21 cellular contexts compared by ENCODE assay signal in the genomic region with DNA sequence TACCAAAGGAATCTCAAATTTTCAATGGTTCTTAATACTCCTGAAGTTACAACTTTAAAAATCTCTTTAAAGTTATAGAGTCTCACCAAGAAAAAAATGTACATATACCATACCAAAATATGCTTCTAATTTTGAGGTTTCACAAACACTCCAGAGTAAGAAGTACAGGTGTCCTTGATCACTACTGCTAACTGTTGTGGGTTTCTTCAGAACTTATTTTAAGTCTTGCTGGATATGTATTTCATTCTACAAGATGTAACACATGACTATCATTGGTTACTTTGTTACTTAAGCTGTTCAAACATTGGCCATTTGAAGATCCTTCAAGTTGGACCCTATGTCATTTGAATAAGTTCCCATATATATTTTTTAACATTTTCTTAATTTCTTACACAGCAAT.
DNase-seq lines count a peak whose midpoint lies in the region; ATAC-seq, FAIRE-seq and TF ChIP-seq lines count a peak whose summit lies in the region.
"Had no signal": no experiment of that assay in that cellular context is flagged by ENCODE, and none has a peak within 500 bp of the region (broad histone marks: within the 10 kb centered on the region; RNA-seq: fewer than 3 reads in every experiment).

No MANE protein-coding gene starts in this region.

- no peak for ATAC-seq in GM23338
- ATAC-seq in HG03097 (IDR thresholded peaks at IDR 0.05; ENCODE audit: low FRiP score, unreplicated experiment), result no peak
- ATAC-seq: CD8-positive, alpha-beta T cell had no signal

- H3K9me2 ChIP-seq in GM23338 (ENCODE audit: insufficient read depth), result no peaks in the 10 kb centered on the region

- H3K27me3 Mint-ChIP-seq in GM23338 (ENCODE audit: insufficient read depth, low read depth, poor library complexity) (no peaks in the 10 kb centered on the region), astrocyte (ENCODE audit: low read depth, unreplicated experiment) (no peaks in the 10 kb centered on the region)
- H3K27me3 Mint-ChIP-seq: B cell; CD4-positive, CD25-positive, alpha-beta regulatory T cell had no signal

- no peak for DNase-seq in GM23338 (ENCODE audit: low spot score)
- DNase-seq in astrocyte (ENCODE audit: low read depth), result no peak
- no peak for DNase-seq in kidney
- no peak for DNase-seq in medulla oblongata (ENCODE audit: extremely low spot score)
- DNase-seq in activated CD4-positive, alpha-beta T cell treated with anti-CD3 and anti-CD28 coated beads for 48 hours, result no peak
- DNase-seq: Caco-2; CD4-positive, CD25-positive, alpha-beta regulatory T cell; CD8-positive, alpha-beta T cell; DMS153; EL; GDM1; GOT3; HFFc6 had no signal

- FAIRE-seq in astrocyte (lab: Jason Lieb, UNC) (peak; percentile 62), kidney (lab: Jason Lieb, UNC) (peak; percentile 45)
- FAIRE-seq: GM12891, GM18507, H54 had no signal

- H3K27me3 ChIP-seq in GM23338 (ENCODE audit: insufficient read depth) (no peaks in the 10 kb centered on the region), astrocyte (ENCODE audit: insufficient read depth, low read length) (no peaks in the 10 kb centered on the region)

- H3F3A ChIP-seq in GM23338 (replicated peaks; ENCODE audit: low read depth), result no peaks in the 10 kb centered on the region

- no peaks in the 10 kb centered on the region; the same call in 2 of the 3 replicates for H3K36me3 Mint-ChIP-seq in GM23338 (ENCODE audit: low read depth)
- no peaks in the 10 kb centered on the region for H3K36me3 Mint-ChIP-seq in astrocyte (ENCODE audit: low read depth, unreplicated experiment)
- H3K36me3 Mint-ChIP-seq: CD4-positive, CD25-positive, alpha-beta regulatory T cell; CD8-positive, alpha-beta T cell had no signal

- no peak overlapping the region for H3K4me3 Mint-ChIP-seq in GM23338
- no peak overlapping the region for H3K4me3 Mint-ChIP-seq in astrocyte (ENCODE audit: unreplicated experiment)
- H3K4me3 Mint-ChIP-seq: B cell; CD4-positive, CD25-positive, alpha-beta regulatory T cell; CD8-positive, alpha-beta T cell; HFFc6 had no signal

- H3K9me3 ChIP-seq in astrocyte (ENCODE audit: insufficient read depth, low read depth, low read length) (no peaks in the 10 kb centered on the region), kidney (ENCODE audit: control insufficient read depth in 1 of 2, low read length in 2 of 2) (no peaks in the 10 kb centered on the region)
- H3K9me3 ChIP-seq: BLaER1, Caco-2, HAP-1 had no signal

- H2AFZ ChIP-seq in GM23338 (no peak overlapping the region), astrocyte (ENCODE audit: low read depth, low read length) (no peak overlapping the region)

- H3K9me3 Mint-ChIP-seq in GM23338 (no peaks in the 10 kb centered on the region), astrocyte (ENCODE audit: unreplicated experiment) (no peaks in the 10 kb centered on the region)
- H3K9me3 Mint-ChIP-seq: HFFc6 had no signal

- H3K36me3 ChIP-seq in GM23338 (ENCODE audit: insufficient read depth) (no peaks in the 10 kb centered on the region), astrocyte (ENCODE audit: insufficient read depth, low read length) (no peaks in the 10 kb centered on the region), kidney (ENCODE audit: control insufficient read depth in 1 of 2, insufficient read depth in 2 of 2, low read length in 2 of 2) (no peaks in the 10 kb centered on the region)
- H3K36me3 ChIP-seq: BLaER1, HAP-1 had no signal

- no peak overlapping the region for H3K4me2 ChIP-seq in GM23338
- no peak overlapping the region for H3K4me2 ChIP-seq in astrocyte (ENCODE audit: low read length)
- H3K4me2 ChIP-seq: BLaER1 had no signal

- no peaks in the 10 kb centered on the region for H4K20me1 ChIP-seq in GM23338 (replicated peaks; ENCODE audit: insufficient read depth)
- H4K20me1 ChIP-seq in astrocyte (ENCODE audit: insufficient read depth, low read length), result no peaks in the 10 kb centered on the region
- H4K20me1 ChIP-seq: BLaER1 had no signal

- no peak overlapping the region for H3K4me3 ChIP-seq in GM23338
- no peak overlapping the region for H3K4me3 ChIP-seq in astrocyte (ENCODE audit: insufficient read depth, low read depth, low read length)
- no peak overlapping the region for H3K4me3 ChIP-seq in kidney (ENCODE audit: low read length in 2 of 2)
- H3K4me3 ChIP-seq: BLaER1, HAP-1 had no signal

- no peak for TF ChIP-seq CTCF in GM23338 (conservative IDR thresholded peaks at IDR 0.05; ENCODE audit: low read depth in 2 of 2)
- no peak for TF ChIP-seq CTCF in astrocyte (IDR thresholded peaks at IDR 0.05; ENCODE audit: insufficient read depth, low read depth, low read length)
- no peak for TF ChIP-seq CTCF in kidney (IDR thresholded peaks at IDR 0.05; ENCODE audit: borderline replicate concordance, extremely low read depth, insufficient read depth)

- intact Hi-C loops in kidney (cut with DNase I), result no loop called here

- no peak overlapping the region for H3K9ac ChIP-seq in astrocyte (ENCODE audit: low read length)
- no peak overlapping the region for H3K9ac ChIP-seq in kidney (ENCODE audit: low read length in 2 of 2)
- H3K9ac ChIP-seq: BLaER1 had no signal

- H3K4me1 ChIP-seq in GM23338 (ENCODE audit: insufficient read depth) (no peaks in the 10 kb centered on the region; the same call in 1 of the 2 replicates), astrocyte (ENCODE audit: insufficient read depth, low read length) (no peaks in the 10 kb centered on the region), kidney (ENCODE audit: control insufficient read depth in 1 of 2, insufficient read depth in 1 of 2, low read depth in 1 of 2, low read length in 2 of 2) (no peaks in the 10 kb centered on the region)
- H3K4me1 ChIP-seq: Caco-2 had no signal

- no peaks in the 10 kb centered on the region for H3K79me2 ChIP-seq in GM23338 (replicated peaks; ENCODE audit: insufficient read depth)
- no peaks in the 10 kb centered on the region for H3K79me2 ChIP-seq in astrocyte (ENCODE audit: insufficient read depth, low read length)

- peaks cover 6% of the 10 kb centered on the region for H3K4me1 Mint-ChIP-seq in GM23338
- peaks cover 1% of the 10 kb centered on the region for H3K4me1 Mint-ChIP-seq in astrocyte (ENCODE audit: low read depth, unreplicated experiment)
- H3K4me1 Mint-ChIP-seq: B cell; CD4-positive, CD25-positive, alpha-beta regulatory T cell had no signal

- H3K27ac ChIP-seq in GM23338 (ENCODE audit: low read depth), result no peak overlapping the region
- H3K27ac ChIP-seq in astrocyte (ENCODE audit: low read depth, low read length), result no peak overlapping the region
- no peak overlapping the region for H3K27ac ChIP-seq in kidney (ENCODE audit: low read depth in 2 of 2, low read length in 2 of 2)
- H3K27ac ChIP-seq: BLaER1, C4-2B had no signal

- peak overlapping the region; percentile 62; the same call in 1 of the 2 replicates for H3K27ac Mint-ChIP-seq in GM23338
- no peak overlapping the region for H3K27ac Mint-ChIP-seq in astrocyte (ENCODE audit: unreplicated experiment)
- H3K27ac Mint-ChIP-seq: B cell; CD4-positive, CD25-positive, alpha-beta regulatory T cell; CD8-positive, alpha-beta T cell; HFFc6 had no signal
